In the genomic region with DNA sequence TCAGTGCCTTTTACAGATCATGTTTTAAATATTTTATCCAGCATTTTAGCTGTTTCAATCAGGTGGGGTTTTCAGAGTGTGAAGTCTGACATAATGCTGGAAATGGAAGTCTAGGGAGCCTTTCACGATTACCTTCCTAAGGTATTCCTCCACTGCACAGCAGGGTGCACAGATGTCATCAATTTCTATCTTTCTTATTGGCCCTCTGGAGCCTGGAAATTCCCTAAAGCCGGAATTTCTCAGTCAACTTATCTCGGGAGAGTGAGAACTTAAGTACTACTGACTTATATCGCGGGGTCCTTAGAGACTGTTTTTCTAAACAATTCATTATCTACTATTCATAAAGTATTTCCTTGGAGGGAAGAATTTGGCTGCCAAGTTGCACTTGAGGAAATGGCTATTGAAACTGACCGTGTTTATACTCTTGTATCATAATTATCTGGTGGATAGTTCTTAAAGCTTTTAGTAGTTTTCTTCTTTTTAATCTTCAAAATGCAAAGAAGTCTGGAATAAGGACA, we compare ENCODE assay signal across 2 cellular contexts.
TF ChIP-seq lines count a peak whose summit lies in the region.

No MANE protein-coding gene starts in this region.

TF ChIP-seq in SK-N-SH treated with all-trans-retinoic acid at 6 μM for 48 hours, 23 proteins besides CTCF, POLR2A, EP300 and RAD21 (continued from another document):
- TF ChIP-seq PPARA (CRISPR knock-in tag; IDR thresholded peaks at IDR 0.05; ENCODE audit: borderline replicate concordance) (no peak), ZC3H10 (CRISPR knock-in tag; IDR thresholded peaks at IDR 0.05) (no peak)

TF ChIP-seq in SK-N-SH, 30 proteins besides CTCF, POLR2A, EP300 and RAD21 (continued from another document):
- TF ChIP-seq, protein P1, sequence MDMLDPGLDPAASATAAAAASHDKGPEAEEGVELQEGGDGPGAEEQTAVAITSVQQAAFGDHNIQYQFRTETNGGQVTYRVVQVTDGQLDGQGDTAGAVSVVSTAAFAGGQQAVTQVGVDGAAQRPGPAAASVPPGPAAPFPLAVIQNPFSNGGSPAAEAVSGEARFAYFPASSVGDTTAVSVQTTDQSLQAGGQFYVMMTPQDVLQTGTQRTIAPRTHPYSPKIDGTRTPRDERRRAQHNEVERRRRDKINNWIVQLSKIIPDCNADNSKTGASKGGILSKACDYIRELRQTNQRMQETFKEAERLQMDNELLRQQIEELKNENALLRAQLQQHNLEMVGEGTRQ (IDR thresholded peaks at IDR 0.05; ENCODE audit: borderline replicate concordance, low read depth, low read length): no peak
- TF ChIP-seq MXI1 (IDR thresholded peaks at IDR 0.05; ENCODE audit: low read depth, low read length) (no peak), CHD2 (IDR thresholded peaks at IDR 0.05; ENCODE audit: low read length, partially characterized antibody) (no peak), GATA2 (CRISPR knock-in tag; IDR thresholded peaks at IDR 0.05) (no peak), TEAD4 (IDR thresholded peaks at IDR 0.05; ENCODE audit: borderline replicate concordance, insufficient read depth) (no peak), POLR2AphosphoS5 (IDR thresholded peaks at IDR 0.05; ENCODE audit: low read depth, low read length) (no peak), TAF1 (IDR thresholded peaks at IDR 0.05; ENCODE audit: borderline replicate concordance, low read depth, low read length) (no peak), NRF1 (IDR thresholded peaks at IDR 0.05; ENCODE audit: low read depth, low read length) (no peak), SMC3 (IDR thresholded peaks at IDR 0.05; ENCODE audit: low read depth, low read length) (no peak), MEF2A (IDR thresholded peaks at IDR 0.05; ENCODE audit: borderline replicate concordance, low read depth) (no peak)
- TF ChIP-seq, protein P2, sequence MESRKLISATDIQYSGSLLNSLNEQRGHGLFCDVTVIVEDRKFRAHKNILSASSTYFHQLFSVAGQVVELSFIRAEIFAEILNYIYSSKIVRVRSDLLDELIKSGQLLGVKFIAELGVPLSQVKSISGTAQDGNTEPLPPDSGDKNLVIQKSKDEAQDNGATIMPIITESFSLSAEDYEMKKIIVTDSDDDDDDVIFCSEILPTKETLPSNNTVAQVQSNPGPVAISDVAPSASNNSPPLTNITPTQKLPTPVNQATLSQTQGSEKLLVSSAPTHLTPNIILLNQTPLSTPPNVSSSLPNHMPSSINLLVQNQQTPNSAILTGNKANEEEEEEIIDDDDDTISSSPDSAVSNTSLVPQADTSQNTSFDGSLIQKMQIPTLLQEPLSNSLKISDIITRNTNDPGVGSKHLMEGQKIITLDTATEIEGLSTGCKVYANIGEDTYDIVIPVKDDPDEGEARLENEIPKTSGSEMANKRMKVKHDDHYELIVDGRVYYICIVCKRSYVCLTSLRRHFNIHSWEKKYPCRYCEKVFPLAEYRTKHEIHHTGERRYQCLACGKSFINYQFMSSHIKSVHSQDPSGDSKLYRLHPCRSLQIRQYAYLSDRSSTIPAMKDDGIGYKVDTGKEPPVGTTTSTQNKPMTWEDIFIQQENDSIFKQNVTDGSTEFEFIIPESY (IDR thresholded peaks at IDR 0.05; ENCODE audit: borderline replicate concordance, low read depth): no peak
- TF ChIP-seq, protein P3, sequence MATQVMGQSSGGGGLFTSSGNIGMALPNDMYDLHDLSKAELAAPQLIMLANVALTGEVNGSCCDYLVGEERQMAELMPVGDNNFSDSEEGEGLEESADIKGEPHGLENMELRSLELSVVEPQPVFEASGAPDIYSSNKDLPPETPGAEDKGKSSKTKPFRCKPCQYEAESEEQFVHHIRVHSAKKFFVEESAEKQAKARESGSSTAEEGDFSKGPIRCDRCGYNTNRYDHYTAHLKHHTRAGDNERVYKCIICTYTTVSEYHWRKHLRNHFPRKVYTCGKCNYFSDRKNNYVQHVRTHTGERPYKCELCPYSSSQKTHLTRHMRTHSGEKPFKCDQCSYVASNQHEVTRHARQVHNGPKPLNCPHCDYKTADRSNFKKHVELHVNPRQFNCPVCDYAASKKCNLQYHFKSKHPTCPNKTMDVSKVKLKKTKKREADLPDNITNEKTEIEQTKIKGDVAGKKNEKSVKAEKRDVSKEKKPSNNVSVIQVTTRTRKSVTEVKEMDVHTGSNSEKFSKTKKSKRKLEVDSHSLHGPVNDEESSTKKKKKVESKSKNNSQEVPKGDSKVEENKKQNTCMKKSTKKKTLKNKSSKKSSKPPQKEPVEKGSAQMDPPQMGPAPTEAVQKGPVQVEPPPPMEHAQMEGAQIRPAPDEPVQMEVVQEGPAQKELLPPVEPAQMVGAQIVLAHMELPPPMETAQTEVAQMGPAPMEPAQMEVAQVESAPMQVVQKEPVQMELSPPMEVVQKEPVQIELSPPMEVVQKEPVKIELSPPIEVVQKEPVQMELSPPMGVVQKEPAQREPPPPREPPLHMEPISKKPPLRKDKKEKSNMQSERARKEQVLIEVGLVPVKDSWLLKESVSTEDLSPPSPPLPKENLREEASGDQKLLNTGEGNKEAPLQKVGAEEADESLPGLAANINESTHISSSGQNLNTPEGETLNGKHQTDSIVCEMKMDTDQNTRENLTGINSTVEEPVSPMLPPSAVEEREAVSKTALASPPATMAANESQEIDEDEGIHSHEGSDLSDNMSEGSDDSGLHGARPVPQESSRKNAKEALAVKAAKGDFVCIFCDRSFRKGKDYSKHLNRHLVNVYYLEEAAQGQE (IDR thresholded peaks at IDR 0.05; ENCODE audit: low read depth, low read length): no peak
- TF ChIP-seq, protein P4, sequence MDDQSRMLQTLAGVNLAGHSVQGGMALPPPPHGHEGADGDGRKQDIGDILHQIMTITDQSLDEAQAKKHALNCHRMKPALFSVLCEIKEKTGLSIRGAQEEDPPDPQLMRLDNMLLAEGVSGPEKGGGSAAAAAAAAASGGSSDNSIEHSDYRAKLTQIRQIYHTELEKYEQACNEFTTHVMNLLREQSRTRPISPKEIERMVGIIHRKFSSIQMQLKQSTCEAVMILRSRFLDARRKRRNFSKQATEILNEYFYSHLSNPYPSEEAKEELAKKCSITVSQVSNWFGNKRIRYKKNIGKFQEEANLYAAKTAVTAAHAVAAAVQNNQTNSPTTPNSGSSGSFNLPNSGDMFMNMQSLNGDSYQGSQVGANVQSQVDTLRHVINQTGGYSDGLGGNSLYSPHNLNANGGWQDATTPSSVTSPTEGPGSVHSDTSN (IDR thresholded peaks at IDR 0.05): no peak
